Comparison of ENCODE assay signal across 29 cellular contexts in the genomic region with DNA sequence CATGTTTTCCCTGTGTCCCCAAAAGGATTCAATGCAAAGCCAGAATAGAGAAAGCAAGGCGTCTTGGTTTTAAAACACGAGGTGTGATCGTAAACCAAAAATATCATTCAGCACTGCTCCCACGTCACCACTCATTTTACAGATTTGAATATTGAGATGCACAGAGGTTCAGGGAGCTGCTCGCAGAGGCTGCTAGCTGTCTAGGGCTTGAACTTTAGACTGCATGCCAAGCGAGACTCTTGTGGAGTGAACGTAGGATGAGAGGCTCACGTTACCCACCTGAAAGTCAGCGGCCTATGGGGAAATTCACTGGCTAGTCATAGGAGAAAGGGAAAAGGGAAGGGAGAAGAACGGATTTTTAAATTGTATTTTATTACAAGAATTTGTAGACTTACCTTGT.
DNase-seq lines count a peak whose midpoint lies in the region; ATAC-seq and TF ChIP-seq lines count a peak whose summit lies in the region.
"Had no signal": no experiment of that assay in that cellular context is flagged by ENCODE, and none has a peak within 500 bp of the region (broad histone marks: within the 10 kb centered on the region; RNA-seq: fewer than 3 reads in every experiment).

No MANE protein-coding gene starts in this region.

- TF ChIP-seq CTCF in Calu3 (IDR thresholded peaks at IDR 0.05; ENCODE audit: unreplicated experiment) (no peak), OCI-LY7 (conservative IDR thresholded peaks at IDR 0.05; ENCODE audit: low read length) (no peak), testis (IDR thresholded peaks at IDR 0.05) (no peak)

- no peak for TF ChIP-seq POLR2A in testis (IDR thresholded peaks at IDR 0.05)

- no peaks in the 10 kb centered on the region for H3K9me2 ChIP-seq in OCI-LY7 (ENCODE audit: insufficient read depth, low read length)

- H3K9me3 ChIP-seq in OCI-LY7 (ENCODE audit: low read length) = no peaks in the 10 kb centered on the region
- H3K9me3 ChIP-seq in naive thymus-derived CD4-positive, alpha-beta T cell (ENCODE audit: control insufficient read depth in 2 of 3, low read length in 3 of 3) = no peaks in the 10 kb centered on the region
- no peaks in the 10 kb centered on the region for H3K9me3 ChIP-seq in testis
- H3K9me3 ChIP-seq: MG63, pancreas, SJCRH30, suprapubic skin had no signal

- no peak overlapping the region for H3K4me3 Mint-ChIP-seq in Calu3 (ENCODE audit: low read depth, unreplicated experiment)
- no peak overlapping the region for H3K4me3 Mint-ChIP-seq in naive thymus-derived CD4-positive, alpha-beta T cell
- H3K4me3 Mint-ChIP-seq: activated CD4-positive, alpha-beta T cell treated with anti-CD3 and anti-CD28 coated beads, Interleukin-2, amount 10 ng/mL, durations not matched to agents 7 days and 5 days; brain; CD14-positive monocyte; neural progenitor cell had no signal

- H3K9me3 Mint-ChIP-seq in Calu3 (ENCODE audit: low read depth, unreplicated experiment) = no peaks in the 10 kb centered on the region
- no peaks in the 10 kb centered on the region for H3K9me3 Mint-ChIP-seq in naive thymus-derived CD4-positive, alpha-beta T cell
- H3K9me3 Mint-ChIP-seq: activated CD4-positive, alpha-beta T cell treated with anti-CD3 and anti-CD28 coated beads, Interleukin-2, amount 10 ng/mL, durations not matched to agents 7 days and 5 days; brain; CD14-positive monocyte had no signal

- H3K4me3 ChIP-seq in OCI-LY7 (ENCODE audit: low read depth, low read length, poor library complexity, severe bottlenecking) (no peak overlapping the region), testis (no peak overlapping the region)
- H3K4me3 ChIP-seq in naive thymus-derived CD4-positive, alpha-beta T cell (ENCODE audit: low read length) = no peak overlapping the region
- H3K4me3 ChIP-seq: MG63, neural progenitor cell, pancreas, SJCRH30, suprapubic skin had no signal

- H3K36me3 Mint-ChIP-seq in Calu3 (ENCODE audit: insufficient read depth, unreplicated experiment) = peaks cover 17% of the 10 kb centered on the region
- H3K36me3 Mint-ChIP-seq in naive thymus-derived CD4-positive, alpha-beta T cell = peaks cover 0 to 5% (median 0%) of the 10 kb centered on the region in 5 donors
- H3K36me3 Mint-ChIP-seq: brain, neural progenitor cell had no signal

- TSS peak; percentile 5 for BruUV-seq in Calu3 (replicated peaks; lab: Mats Ljungman, UMichigan)
- BruUV-seq in OCI-LY7 (replicated peaks; lab: Mats Ljungman, UMichigan) = no TSS peak

- intact Hi-C loops in Calu3 (cut with micrococcal nuclease; ENCODE audit: unreplicated experiment) = loop anchor here (10.0 kb wide), 1 partner anchor 392 kb away; no protein-coding TSS in a partner anchor
- intact Hi-C loops in OCI-LY7 (cut with micrococcal nuclease; ENCODE audit: unreplicated experiment) = no loop called here
- intact Hi-C loops in naive thymus-derived CD4-positive, alpha-beta T cell (cut with micrococcal nuclease) = loop anchor here in 1 of 2 donors (5.0 kb wide), 2 partner anchors 395 to 465 kb away; no protein-coding TSS in a partner anchor
- intact Hi-C loops in testis (cut with DNase I; ENCODE audit: low total_unique reads) = loop anchor here (5.0 to 10.0 kb wide), 2 partner anchors 52 to 210 kb away; no protein-coding TSS in a partner anchor
- intact Hi-C loops in cardiac septum (cut with DNase I) = loop anchor here (10.0 kb wide), 1 partner anchor 132 kb away; a partner anchor contains a TSS

- no peak overlapping the region for H3K27ac Mint-ChIP-seq in Calu3 (ENCODE audit: unreplicated experiment)
- H3K27ac Mint-ChIP-seq in naive thymus-derived CD4-positive, alpha-beta T cell = peak overlapping the region in 5 of 9 donors; percentile 6 to 90 (median 55)
- H3K27ac Mint-ChIP-seq: neural progenitor cell had no signal

- H3K27me3 ChIP-seq in naive thymus-derived CD4-positive, alpha-beta T cell (ENCODE audit: control insufficient read depth in 2 of 2, insufficient read depth in 2 of 2, low read length in 2 of 2) = no peaks in the 10 kb centered on the region
- no peaks in the 10 kb centered on the region for H3K27me3 ChIP-seq in testis
- H3K27me3 ChIP-seq: MG63, neural progenitor cell, pancreas, SJCRH30, suprapubic skin had no signal

- H3K27ac ChIP-seq in OCI-LY7 (ENCODE audit: low read depth, low read length, poor library complexity, severe bottlenecking) (no peak overlapping the region), testis (no peak overlapping the region)
- H3K27ac ChIP-seq in naive thymus-derived CD4-positive, alpha-beta T cell (ENCODE audit: low read depth, low read length) = no peak overlapping the region
- H3K27ac ChIP-seq: HL-60, neural progenitor cell, pancreas, SJCRH30, suprapubic skin had no signal

- 91 to 93% methylated on average over 10 of the region's 10 CpGs for WGBS in testis, 2 donors

- H3K79me2 ChIP-seq in OCI-LY7 (ENCODE audit: insufficient read depth, low read depth, low read length) = no peaks in the 10 kb centered on the region

- no peaks in the 10 kb centered on the region for H3K4me1 Mint-ChIP-seq in Calu3 (ENCODE audit: low read depth, unreplicated experiment)
- H3K4me1 Mint-ChIP-seq in naive thymus-derived CD4-positive, alpha-beta T cell = peaks cover 20 to 45% (median 37%) of the 10 kb centered on the region in 7 donors

- H4K20me1 ChIP-seq in OCI-LY7 (ENCODE audit: insufficient read depth, low read length) = no peaks in the 10 kb centered on the region

- 0 out of 2 replicates have a peak overlapping the region, but pooled peaks have one; percentile 5 for H3K4me2 ChIP-seq in OCI-LY7 (ENCODE audit: low read length)
- H3K4me2 ChIP-seq: neural progenitor cell had no signal

- ATAC-seq in naive thymus-derived CD4-positive, alpha-beta T cell = no peak
- ATAC-seq: left cardiac atrium, pancreas had no signal

- DNase-seq in NCI-H510A treated with DMSO at 0.1 percent for 48 hours (lab: John Stamatoyannopoulos, UW) (peak; percentile 52), NCI-H510A (lab: John Stamatoyannopoulos, UW) (no peak), Calu3 (no peak), OCI-LY7 (ENCODE audit: low spot score) (no peak), testis (no peak), cardiac septum (ENCODE audit: low spot score) (no peak), NCI-H82 (lab: John Stamatoyannopoulos, UW) (no peak)
- DNase-seq in naive thymus-derived CD4-positive, alpha-beta T cell = no peak
- DNase-seq: activated CD4-positive, alpha-beta T cell treated with anti-CD3 and anti-CD28 coated beads, Interleukin-2, amount 10 ng/mL, durations not matched to agents 7 days and 5 days; activated naive CD4-positive, alpha-beta T cell treated with anti-CD3 and anti-CD28 coated beads, Interleukin-2, amount 50 U/mL, for 16 hours; amniotic stem cell; cerebellar nuclear complex; EL; H7; hippocampal formation; KG1; left cardiac atrium; MG63; NCI-H1105; NCI-H748 treated with DMSO at 0.1 percent for 48 hours; pancreas; SJCRH30; small intestine; stimulated activated naive CD4-positive, alpha-beta T cell treated with Interleukin-2 at 50 U/mL for 16 hours had no signal

- no peaks in the 10 kb centered on the region for H3K27me3 Mint-ChIP-seq in Calu3 (ENCODE audit: unreplicated experiment)
- H3K27me3 Mint-ChIP-seq in naive thymus-derived CD4-positive, alpha-beta T cell = no peaks in the 10 kb centered on the region
- H3K27me3 Mint-ChIP-seq: activated CD4-positive, alpha-beta T cell treated with anti-CD3 and anti-CD28 coated beads, Interleukin-2, amount 10 ng/mL, durations not matched to agents 7 days and 5 days had no signal

- H2AFZ ChIP-seq in OCI-LY7 (ENCODE audit: low read length) = no peak overlapping the region
- H2AFZ ChIP-seq: neural progenitor cell had no signal

- H3K36me3 ChIP-seq in OCI-LY7 (ENCODE audit: insufficient read depth, low read length) (no peaks in the 10 kb centered on the region), testis (ENCODE audit: low read depth, missing control alignments) (no peaks in the 10 kb centered on the region)
- H3K36me3 ChIP-seq in naive thymus-derived CD4-positive, alpha-beta T cell (ENCODE audit: control insufficient read depth in 2 of 3, insufficient read depth in 3 of 3, low read length in 3 of 3) = no peaks in the 10 kb centered on the region
- H3K36me3 ChIP-seq: MG63, neural progenitor cell, pancreas, SJCRH30 had no signal

- POLR2A ChIA-PET in OCI-LY7 (lab: Charles Lee) = no interaction called here
- POLR2A ChIA-PET in naive thymus-derived CD4-positive, alpha-beta T cell (lab: Charles Lee) = no interaction called here

- H3K4me1 ChIP-seq in OCI-LY7 (ENCODE audit: insufficient read depth, low read length, poor library complexity, severe bottlenecking) (peaks cover 7% of the 10 kb centered on the region), testis (peaks cover 5% of the 10 kb centered on the region)
- peaks cover 7 to 10% of the 10 kb centered on the region in 2 donors for H3K4me1 ChIP-seq in naive thymus-derived CD4-positive, alpha-beta T cell (ENCODE audit: control insufficient read depth in 2 of 2, insufficient read depth in 2 of 2, low read length in 2 of 2)
- H3K4me1 ChIP-seq: pancreas, SJCRH30 had no signal

- CTCF ChIA-PET in Calu3 (lab: Charles Lee) = interaction anchor here (0.8 kb wide), 1 partner anchor 210 kb away, joined by 3 read pairs; no protein-coding TSS in a partner anchor
- CTCF ChIA-PET in OCI-LY7 (lab: Charles Lee; ENCODE audit: unreplicated experiment) = no interaction called here
- CTCF ChIA-PET in naive thymus-derived CD4-positive, alpha-beta T cell (lab: Charles Lee) = interaction anchor here (0.7 to 7.2 kb wide), 4 partner anchors 19 to 209 kb away, joined by 3 to 85 read pairs (median 3); no protein-coding TSS in a partner anchor
